9 cellular contexts compared by ENCODE assay signal in genomic region chr15:65773386-65774111, GRCh38. TPM values are rescaled to one million over a fixed set of nuclear protein-coding genes. Genes with fewer than 3 reads are reported as not detected.
DNase-seq lines count a peak whose midpoint lies in the region; ATAC-seq lines count a peak whose summit lies in the region.
"Had no signal": no experiment of that assay in that cellular context is flagged by ENCODE, and none has a peak within 500 bp of the region (broad histone marks: within the 10 kb centered on the region; RNA-seq: fewer than 3 reads in every experiment).

No MANE protein-coding gene starts in this region.

- POLR2A ChIA-PET in T-cell (lab: Charles Lee) = no interaction called here

- H3K4me1 Mint-ChIP-seq in T-cell = peaks cover 55 to 70% (median 56%) of the 10 kb centered on the region in 3 donors
- peaks cover 36 to 41% of the 10 kb centered on the region in 2 donors for H3K4me1 Mint-ChIP-seq in natural killer cell treated with Interleukin-12 subunit alpha and Interleukin-12 subunit beta and Interleukin-15 and Interleukin-18, amount 100 ng/mL, for 72 hours (ENCODE audit: low read depth in 2 of 2)
- H3K4me1 Mint-ChIP-seq: brain had no signal

- DNase-seq in T-cell (no peak), CD1c-positive myeloid dendritic cell (ENCODE audit: extremely low spot score) (no peak)
- no peak for DNase-seq in natural killer cell treated with Interleukin-12 subunit alpha and Interleukin-12 subunit beta and Interleukin-15 and Interleukin-18, amount 100 ng/mL, for 72 hours (ENCODE audit: low spot score)
- DNase-seq in stimulated activated naive CD4-positive, alpha-beta T cell (lab: John Stamatoyannopoulos, UW) = no peak
- DNase-seq: nucleus accumbens had no signal

- no peaks in the 10 kb centered on the region for H3K27me3 Mint-ChIP-seq in T-cell
- no peaks in the 10 kb centered on the region for H3K27me3 Mint-ChIP-seq in natural killer cell treated with Interleukin-12 subunit alpha and Interleukin-12 subunit beta and Interleukin-15 and Interleukin-18, amount 100 ng/mL, for 72 hours
- H3K27me3 Mint-ChIP-seq: brain had no signal

- ATAC-seq in GM18511 (IDR thresholded peaks at IDR 0.05; ENCODE audit: unreplicated experiment) = peak; percentile 58
- ATAC-seq in GM21786 (IDR thresholded peaks at IDR 0.05; ENCODE audit: unreplicated experiment) = peak; percentile 54
- peak in 1 of 4 experiments; percentile 14 for ATAC-seq in T-cell (replicated peaks in 1 of 4)
- peak; percentile 60 to 73 for ATAC-seq in natural killer cell treated with Interleukin-12 subunit alpha and Interleukin-12 subunit beta and Interleukin-15 and Interleukin-18, amount 100 ng/mL, for 72 hours
- no peak for ATAC-seq in GM18517 (IDR thresholded peaks at IDR 0.05; ENCODE audit: unreplicated experiment)

- peak overlapping the region in 1 of 3 donors; percentile 1 for H3K4me3 Mint-ChIP-seq in T-cell
- peak overlapping the region; percentile 72 for H3K4me3 Mint-ChIP-seq in natural killer cell treated with Interleukin-12 subunit alpha and Interleukin-12 subunit beta and Interleukin-15 and Interleukin-18, amount 100 ng/mL, for 72 hours
- H3K4me3 Mint-ChIP-seq: brain had no signal

- CTCF ChIA-PET in T-cell (lab: Charles Lee) = interaction anchor here in 1 of 2 donors (1.2 kb wide), 1 partner anchor 13 kb away, joined by 3 read pairs; no protein-coding TSS in a partner anchor

- peaks cover 28% of the 10 kb centered on the region for H3K36me3 Mint-ChIP-seq in T-cell
- peaks cover 16% of the 10 kb centered on the region for H3K36me3 Mint-ChIP-seq in natural killer cell treated with Interleukin-12 subunit alpha and Interleukin-12 subunit beta and Interleukin-15 and Interleukin-18, amount 100 ng/mL, for 72 hours

- H3K27ac Mint-ChIP-seq in T-cell = peak overlapping the region; percentile 32 to 46
- H3K27ac Mint-ChIP-seq in natural killer cell treated with Interleukin-12 subunit alpha and Interleukin-12 subunit beta and Interleukin-15 and Interleukin-18, amount 100 ng/mL, for 72 hours = peak overlapping the region; percentile 73 to 80
- H3K27ac Mint-ChIP-seq: brain had no signal

- H3K9me3 Mint-ChIP-seq in T-cell = no peaks in the 10 kb centered on the region
- H3K9me3 Mint-ChIP-seq in natural killer cell treated with Interleukin-12 subunit alpha and Interleukin-12 subunit beta and Interleukin-15 and Interleukin-18, amount 100 ng/mL, for 72 hours = no peaks in the 10 kb centered on the region
- H3K9me3 Mint-ChIP-seq: brain had no signal

RNA-seq across cellular contexts. Expression of gene DENND4A, which starts 18.5 kb away (rescaled TPM):
- total RNA-seq in T-cell = 10 to 100 TPM; 49.7 to 76.3 (median 57.1) TPM
- total RNA-seq in natural killer cell treated with Interleukin-12 subunit alpha and Interleukin-12 subunit beta and Interleukin-15 and Interleukin-18, amount 100 ng/mL, for 72 hours = 100 to 1,000 TPM; 114 to 121 TPM
